19 cellular contexts compared by ENCODE assay signal in the genomic region with DNA sequence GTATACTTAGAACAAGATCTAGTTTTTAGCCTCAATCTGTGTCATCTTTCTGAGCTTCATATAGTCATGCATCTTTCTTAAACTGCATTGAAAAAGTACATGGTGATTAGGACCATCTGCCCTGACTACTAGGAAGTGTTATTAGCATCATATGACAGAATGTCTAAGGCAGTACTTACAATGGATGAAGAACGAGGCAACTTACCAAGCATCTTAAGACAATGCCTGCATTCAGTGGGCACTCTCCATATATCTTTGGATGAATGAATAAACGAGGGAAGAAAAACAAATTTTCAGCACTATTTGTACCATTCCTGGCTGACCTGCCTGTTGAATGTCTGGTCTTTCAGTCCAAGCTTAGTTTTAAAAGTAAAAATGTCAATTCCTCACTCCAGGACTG.
"Had no signal": no experiment of that assay in that cellular context is flagged by ENCODE, and none has a peak within 500 bp of the region (broad histone marks: within the 10 kb centered on the region; RNA-seq: fewer than 3 reads in every experiment).

No MANE protein-coding gene starts in this region.

- DNase-seq: effector memory CD4-positive, alpha-beta T cell; heart left ventricle; hippocampal formation; left colon; left ventricle myocardium superior; mesendoderm; naive B cell; sigmoid colon; stimulated activated CD4-positive, alpha-beta T cell treated with anti-CD3 and anti-CD28 coated beads, Interleukin-2, amount 100 ng/mL, for 24 hours; stimulated activated naive CD4-positive, alpha-beta T cell treated with Interleukin-2 at 50 U/mL for 16 hours; thyroid gland; uterus had no signal

- FAIRE-seq: endometrium had no signal

- H3K9me3 ChIP-seq: esophagus muscularis mucosa, heart left ventricle, neutrophil, sigmoid colon, suprapubic skin, thyroid gland, uterus had no signal

- H3K36me3 ChIP-seq: esophagus muscularis mucosa, heart left ventricle, neutrophil, right atrium auricular region, sigmoid colon, suprapubic skin, thyroid gland, uterus had no signal

- H3K4me1 ChIP-seq: esophagus muscularis mucosa, heart left ventricle, right atrium auricular region, sigmoid colon, suprapubic skin, thyroid gland, uterus had no signal

- H3K4me3 ChIP-seq: esophagus muscularis mucosa, heart left ventricle, right atrium auricular region, sigmoid colon, skin epidermis, suprapubic skin, thyroid gland, uterus had no signal

- H3K27me3 ChIP-seq: esophagus muscularis mucosa, heart left ventricle, neutrophil, right atrium auricular region, sigmoid colon, suprapubic skin, thyroid gland, uterus had no signal

- H3K27ac ChIP-seq: epithelial cell of prostate, esophagus muscularis mucosa, heart left ventricle, neutrophil, right atrium auricular region, sigmoid colon, skin epidermis, suprapubic skin, thyroid gland, uterus had no signal
